8 cellular contexts compared by ENCODE assay signal in genomic region chr2:182058056-182058455, GRCh38.
"Had no signal": no experiment of that assay in that cellular context is flagged by ENCODE, and none has a peak within 500 bp of the region (broad histone marks: within the 10 kb centered on the region; RNA-seq: fewer than 3 reads in every experiment).

No MANE protein-coding gene starts in this region.

- DNase-seq: GDM1, GF-D8 had no signal

- H3K4me3 ChIP-seq: GM12878 had no signal

- FAIRE-seq: G401.6, GM12878, GM12891, GM12892, GM18507, GM19239 had no signal

- ATAC-seq: GM12878 had no signal
